ENCODE assay signal across 8 cellular contexts in the genomic region with DNA sequence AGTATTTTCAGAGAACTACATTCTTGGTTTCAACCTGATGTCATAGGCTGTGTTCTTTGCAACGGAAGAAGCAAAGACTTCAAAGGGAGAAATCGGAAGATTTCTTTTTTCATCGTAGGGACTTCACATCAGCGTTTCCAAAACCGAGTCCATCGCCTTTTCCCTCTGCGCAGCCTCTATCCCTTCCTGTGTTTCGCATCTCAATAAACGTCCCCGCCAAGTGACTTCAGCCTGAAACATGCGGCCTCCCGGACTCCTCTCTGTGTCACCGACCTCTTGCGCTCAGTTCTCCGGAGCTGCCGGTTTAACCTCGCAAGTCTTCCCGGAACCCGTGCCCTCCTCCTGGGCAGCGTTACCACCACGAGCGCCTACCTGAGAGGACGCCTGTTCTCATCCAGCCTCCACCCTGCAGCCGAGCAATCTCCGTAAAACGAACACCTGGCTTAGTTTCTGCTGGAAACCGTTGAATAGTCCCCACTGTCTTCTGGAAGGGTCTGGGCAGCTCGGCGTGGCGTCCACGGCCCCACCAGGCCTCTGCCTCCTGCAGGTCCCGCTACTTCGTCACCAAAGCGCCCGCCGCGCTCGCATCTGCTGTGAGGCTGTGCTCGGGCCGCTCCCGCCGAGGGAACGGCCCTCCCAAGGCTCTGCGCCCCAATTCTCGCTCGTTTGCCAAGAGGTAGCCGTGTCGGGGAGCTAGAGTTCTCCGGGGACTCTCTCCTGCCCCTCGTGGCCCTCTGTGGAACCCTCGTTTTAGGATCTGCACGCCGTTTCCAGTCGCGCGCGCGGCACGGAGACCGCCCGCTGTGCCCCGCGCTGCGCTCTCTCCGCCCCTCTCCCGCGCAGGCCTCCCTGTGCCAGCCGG. TPM values are rescaled to one million over a fixed set of nuclear protein-coding genes. Genes with fewer than 3 reads are reported as not detected.
DNase-seq lines count a peak whose midpoint lies in the region; ATAC-seq and TF ChIP-seq lines count a peak whose summit lies in the region.

Gene GLB1L3 (plus strand): TSS at position 846 of the 862 bp plus-strand sequence. CDS start 362 bp downstream, outside the sequence.

- ATAC-seq in HG03432 (IDR thresholded peaks at IDR 0.05; ENCODE audit: unreplicated experiment) (peak; percentile 75), activated B cell treated with CpG ODN at 0.5 μM for 24 hours (ENCODE audit: low read depth) (peak; percentile 72), left lobe of liver (peak; percentile 43), HG02571 (IDR thresholded peaks at IDR 0.05; ENCODE audit: unreplicated experiment) (no peak)

- peak; percentile 4 for DNase-seq in NCI-H2196 treated with DMSO at 0.1 percent for 48 hours (lab: John Stamatoyannopoulos, UW; ENCODE audit: unreplicated experiment)
- DNase-seq in NCI-H2196 (lab: John Stamatoyannopoulos, UW; ENCODE audit: unreplicated experiment): no peak
- DNase-seq in activated B cell treated with CpG ODN at 0.5 μM for 24 hours: peak; percentile 30
- peak; percentile 75 for DNase-seq in central memory CD4-positive, alpha-beta T cell
- peak; percentile 40 for DNase-seq in left lobe of liver (ENCODE audit: low spot score)
- DNase-seq in stimulated activated CD4-positive, alpha-beta T cell treated with anti-CD3 and anti-CD28 coated beads, Interleukin-4, amount 100 ng/mL, for 24 hours: peak; percentile 83

- no peak within 1 kb of the TSS for H3K27ac Mint-ChIP-seq in activated B cell treated with CpG ODN at 0.5 μM for 24 hours

- intact Hi-C loops in activated B cell treated with CpG ODN at 0.5 μM for 24 hours (cut with micrococcal nuclease): loop anchor here (2.0 to 5.0 kb wide), 2 partner anchors 23 to 57 kb away; partner anchors contain the start of genes ACAD8, GLB1L2 and THYN1

- H3K27me3 Mint-ChIP-seq in activated B cell treated with CpG ODN at 0.5 μM for 24 hours: peaks cover 71% of the 10 kb centered on the region

- POLR2A ChIA-PET in activated B cell treated with CpG ODN at 0.5 μM for 24 hours (lab: Charles Lee): interaction anchor here (1.0 kb wide), 1 partner anchor 22 kb away, joined by 3 read pairs; the partner anchor contains the start of gene ACAD8

- H3K9me3 Mint-ChIP-seq in activated B cell treated with CpG ODN at 0.5 μM for 24 hours: no peaks in the 10 kb centered on the region

- CTCF ChIA-PET in activated B cell treated with CpG ODN at 0.5 μM for 24 hours (lab: Charles Lee): interaction anchor here (1.3 kb wide), 2 partner anchors 14 to 21 kb away, joined by 3 read pairs; no protein-coding TSS in a partner anchor

- peak within 1 kb of the TSS; percentile 76 for H3K4me3 Mint-ChIP-seq in activated B cell treated with CpG ODN at 0.5 μM for 24 hours

- H3K4me1 Mint-ChIP-seq in activated B cell treated with CpG ODN at 0.5 μM for 24 hours: peaks cover 21% of the 10 kb centered on the region

- TF ChIP-seq CTCF in activated B cell treated with CpG ODN at 0.5 μM for 24 hours (IDR thresholded peaks at IDR 0.05): no peak

- no peaks in the 10 kb centered on the region for H3K36me3 Mint-ChIP-seq in activated B cell treated with CpG ODN at 0.5 μM for 24 hours (ENCODE audit: low read depth)

RNA-seq across cellular contexts. Expression of gene GLB1L3, which starts in this region (rescaled TPM):
- total RNA-seq in activated B cell treated with CpG ODN at 0.5 μM for 24 hours (not detected in 2 replicates), left lobe of liver (0.10 TPM)

Comparison
In these comparisons a context has a peak if more than half of its experiments do, and no peak if none do; other contexts are left out.
1. Peak in DNase-seq and ATAC-seq in activated B cell treated with CpG ODN at 0.5 μM for 24 hours; RNA of the gene not detected or under 1 TPM.
2. Peak in DNase-seq and ATAC-seq in left lobe of liver; RNA of the gene not detected or under 1 TPM.